Comparison of ENCODE assay signal across 8 cellular contexts in genomic region chr1:193185861-193186714, GRCh38. TPM values are rescaled to one million over a fixed set of nuclear protein-coding genes. Genes with fewer than 3 reads are reported as not detected.
A peak's percentile ranks its signal among the peaks of the same experiment; 100 is the strongest.
DNase-seq lines count a peak whose midpoint lies in the region; ATAC-seq and TF ChIP-seq lines count a peak whose summit lies in the region.

B3GALT2 (minus strand) TSS chr1:193186613; CDS start chr1:193181562, 5,051 bp downstream.

- no peak within 1 kb of the TSS for H3K4me3 Mint-ChIP-seq in WTC11

- peak; percentile 93 for DNase-seq in DMS 273 (lab: John Stamatoyannopoulos, UW; ENCODE audit: unreplicated experiment)
- peak; percentile 81 for DNase-seq in NCI-H146 (lab: John Stamatoyannopoulos, UW)
- DNase-seq in WTC11 (ENCODE audit: low spot score): no peak
- peak; percentile 87 for DNase-seq in foreskin melanocyte
- peak in 47 of 56 donors; percentile 5 to 84 (median 47) for DNase-seq in nucleus accumbens (lab: John Stamatoyannopoulos, UW)
- DNase-seq in activated CD8-positive, alpha-beta memory T cell treated with anti-CD3 and anti-CD28 coated beads, Interleukin-2, amount 50 U/mL, for 4 hours: no peak
- DNase-seq in GM10266 (ENCODE audit: extremely low spot score): no peak
- no peak for DNase-seq in HuH-7.5 (ENCODE audit: low spot score)

- POLR2A ChIA-PET in WTC11 (lab: Charles Lee): interaction anchor here (0.6 kb wide), 2 partner anchors 80 to 1512 kb away, joined by 5 to 8 read pairs; no protein-coding TSS in a partner anchor

- H3K27me3 Mint-ChIP-seq in WTC11 (ENCODE audit: low read depth): no peaks in the 10 kb centered on the region

- H3K36me3 Mint-ChIP-seq in WTC11: peaks cover 11% of the 10 kb centered on the region

- H3K27ac Mint-ChIP-seq in WTC11: peak within 1 kb of the TSS; percentile 68

- peaks cover 18% of the 10 kb centered on the region for H3K4me1 Mint-ChIP-seq in WTC11

- no peak for ATAC-seq in WTC11

- TF ChIP-seq CTCF in WTC11 (IDR thresholded peaks at IDR 0.05): no peak
- TF ChIP-seq CTCF in GM10266 (IDR thresholded peaks at IDR 0.05; ENCODE audit: control insufficient read depth, insufficient read depth, low read depth, missing control alignments): no peak

- peaks cover 8% of the 10 kb centered on the region for H3K9me3 Mint-ChIP-seq in WTC11

- CTCF ChIA-PET in WTC11 (lab: Charles Lee): no interaction called here

TF ChIP-seq in WTC11, 78 proteins besides CTCF, POLR2A, EP300 and RAD21:
- TF ChIP-seq JAZF1 (CRISPR knock-in tag; IDR thresholded peaks at IDR 0.05) (no peak), ZNF263 (CRISPR knock-in tag; IDR thresholded peaks at IDR 0.05; ENCODE audit: low read depth) (no peak), E2F5 (CRISPR knock-in tag; IDR thresholded peaks at IDR 0.05) (no peak)
- TF ChIP-seq, protein P1, sequence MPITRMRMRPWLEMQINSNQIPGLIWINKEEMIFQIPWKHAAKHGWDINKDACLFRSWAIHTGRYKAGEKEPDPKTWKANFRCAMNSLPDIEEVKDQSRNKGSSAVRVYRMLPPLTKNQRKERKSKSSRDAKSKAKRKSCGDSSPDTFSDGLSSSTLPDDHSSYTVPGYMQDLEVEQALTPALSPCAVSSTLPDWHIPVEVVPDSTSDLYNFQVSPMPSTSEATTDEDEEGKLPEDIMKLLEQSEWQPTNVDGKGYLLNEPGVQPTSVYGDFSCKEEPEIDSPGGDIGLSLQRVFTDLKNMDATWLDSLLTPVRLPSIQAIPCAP (CRISPR knock-in tag; IDR thresholded peaks at IDR 0.05): no peak
- TF ChIP-seq, protein P2, sequence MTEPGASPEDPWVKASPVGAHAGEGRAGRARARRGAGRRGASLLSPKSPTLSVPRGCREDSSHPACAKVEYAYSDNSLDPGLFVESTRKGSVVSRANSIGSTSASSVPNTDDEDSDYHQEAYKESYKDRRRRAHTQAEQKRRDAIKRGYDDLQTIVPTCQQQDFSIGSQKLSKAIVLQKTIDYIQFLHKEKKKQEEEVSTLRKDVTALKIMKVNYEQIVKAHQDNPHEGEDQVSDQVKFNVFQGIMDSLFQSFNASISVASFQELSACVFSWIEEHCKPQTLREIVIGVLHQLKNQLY (CRISPR knock-in tag; IDR thresholded peaks at IDR 0.05): no peak
- TF ChIP-seq, protein P3, sequence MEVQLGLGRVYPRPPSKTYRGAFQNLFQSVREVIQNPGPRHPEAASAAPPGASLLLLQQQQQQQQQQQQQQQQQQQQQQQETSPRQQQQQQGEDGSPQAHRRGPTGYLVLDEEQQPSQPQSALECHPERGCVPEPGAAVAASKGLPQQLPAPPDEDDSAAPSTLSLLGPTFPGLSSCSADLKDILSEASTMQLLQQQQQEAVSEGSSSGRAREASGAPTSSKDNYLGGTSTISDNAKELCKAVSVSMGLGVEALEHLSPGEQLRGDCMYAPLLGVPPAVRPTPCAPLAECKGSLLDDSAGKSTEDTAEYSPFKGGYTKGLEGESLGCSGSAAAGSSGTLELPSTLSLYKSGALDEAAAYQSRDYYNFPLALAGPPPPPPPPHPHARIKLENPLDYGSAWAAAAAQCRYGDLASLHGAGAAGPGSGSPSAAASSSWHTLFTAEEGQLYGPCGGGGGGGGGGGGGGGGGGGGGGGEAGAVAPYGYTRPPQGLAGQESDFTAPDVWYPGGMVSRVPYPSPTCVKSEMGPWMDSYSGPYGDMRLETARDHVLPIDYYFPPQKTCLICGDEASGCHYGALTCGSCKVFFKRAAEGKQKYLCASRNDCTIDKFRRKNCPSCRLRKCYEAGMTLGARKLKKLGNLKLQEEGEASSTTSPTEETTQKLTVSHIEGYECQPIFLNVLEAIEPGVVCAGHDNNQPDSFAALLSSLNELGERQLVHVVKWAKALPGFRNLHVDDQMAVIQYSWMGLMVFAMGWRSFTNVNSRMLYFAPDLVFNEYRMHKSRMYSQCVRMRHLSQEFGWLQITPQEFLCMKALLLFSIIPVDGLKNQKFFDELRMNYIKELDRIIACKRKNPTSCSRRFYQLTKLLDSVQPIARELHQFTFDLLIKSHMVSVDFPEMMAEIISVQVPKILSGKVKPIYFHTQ (CRISPR knock-in tag; IDR thresholded peaks at IDR 0.05): no peak

RNA-seq across cellular contexts. Expression of gene B3GALT2, which starts in this region (rescaled TPM):
- 0.05 TPM in 1 of 3 replicates, not detected in the others for total RNA-seq in WTC11 (2021)

Comparison
In these comparisons a context has a peak if more than half of its experiments do, and no peak if none do; other contexts are left out.
1. DNase-seq: peak in DMS 273 (single experiment), NCI-H146 (single experiment), foreskin melanocyte (single experiment) and nucleus accumbens (47 of 56); none in WTC11 (single experiment), activated CD8-positive, alpha-beta memory T cell treated with anti-CD3 and anti-CD28 coated beads, Interleukin-2, amount 50 U/mL, for 4 hours (single experiment), GM10266 (single experiment) and HuH-7.5 (single experiment).